28 cellular contexts compared by ENCODE assay signal in the genomic region with DNA sequence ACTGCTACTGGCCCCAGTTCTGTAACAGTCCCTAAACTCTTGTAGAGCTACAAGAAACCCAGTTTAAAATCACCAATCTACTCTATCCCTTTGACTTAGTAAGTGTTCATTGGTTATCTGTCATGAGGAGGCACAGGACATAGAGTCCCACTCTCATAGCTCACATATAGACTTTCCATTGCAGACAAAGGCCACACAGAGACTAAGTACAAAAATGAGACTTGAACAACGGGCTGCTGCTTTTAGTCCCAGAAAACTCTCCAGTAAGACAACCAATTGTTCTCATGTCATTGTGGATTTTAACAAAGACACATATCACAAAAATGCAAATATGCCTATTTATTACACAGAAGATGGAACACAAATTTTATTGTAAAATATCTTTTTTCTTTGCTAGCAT.
"Had no signal": no experiment of that assay in that cellular context is flagged by ENCODE, and none has a peak within 500 bp of the region (broad histone marks: within the 10 kb centered on the region; RNA-seq: fewer than 3 reads in every experiment).

No MANE protein-coding gene starts in this region.

- H3K4me3 Mint-ChIP-seq: activated CD4-positive, alpha-beta memory T cell treated with anti-CD3 and anti-CD28 coated beads, Interleukin-2, amount 10 ng/mL, durations not matched to agents 7 days and 5 days; activated CD4-positive, alpha-beta T cell treated with anti-CD3 and anti-CD28 coated beads for 36 hours; activated CD4-positive, alpha-beta T cell treated with anti-CD3 and anti-CD28 coated beads, Interleukin-2, amount 10 ng/mL, durations not matched to agents 24 days and 14 days; activated naive CD4-positive, alpha-beta T cell treated with anti-CD3 and anti-CD28 coated beads, Interleukin-2, amount 10 ng/mL, durations not matched to agents 7 days and 5 days; activated naive CD8-positive, alpha-beta T cell treated with anti-CD3 and anti-CD28 coated beads, Interleukin-2, amount 10 ng/mL, durations not matched to agents 7 days and 5 days; activated T-cell treated with anti-CD3 and anti-CD28 coated beads, Interleukin-2, amount 50 U/mL, for 24 hours; activated T-cell treated with anti-CD3 and anti-CD28 coated beads, Interleukin-2, amount 50 U/mL, for 72 hours; dendritic cell treated with granulocyte-macrophage colony-stimulating factor and Interleukin-4, amounts not matched to agents 40 ng/mL and 50 ng/mL, for 4 days; effector memory CD8-positive, alpha-beta T cell; T-helper 17 cell; T-helper 2 cell treated with Interferon-gamma antibody and Interleukin-4, amounts not matched to agents 5 μg/mL and 100 μg/mL, for 36 hours had no signal

- H3K9me3 Mint-ChIP-seq: activated CD4-positive, alpha-beta memory T cell treated with anti-CD3 and anti-CD28 coated beads, Interleukin-2, amount 10 ng/mL, durations not matched to agents 7 days and 5 days; activated naive CD4-positive, alpha-beta T cell treated with anti-CD3 and anti-CD28 coated beads, Interleukin-2, amount 10 ng/mL, durations not matched to agents 7 days and 5 days; activated naive CD4-positive, alpha-beta T cell treated with anti-CD3 and anti-CD28 coated beads, Interleukin-2, amount 50 U/mL, for 72 hours; activated T-cell treated with anti-CD3 and anti-CD28 coated beads, Interleukin-2, amount 50 U/mL, for 24 hours; activated T-cell treated with anti-CD3 and anti-CD28 coated beads, Interleukin-2, amount 50 U/mL, for 72 hours; dendritic cell treated with granulocyte-macrophage colony-stimulating factor and Interleukin-4, amounts not matched to agents 40 ng/mL and 50 ng/mL, for 4 days; effector memory CD8-positive, alpha-beta T cell had no signal

- H3K27ac ChIP-seq: brain microvascular endothelial cell, coronary artery, esophagus muscularis mucosa, gastroesophageal sphincter had no signal

- H3K4me1 Mint-ChIP-seq: activated CD4-positive, alpha-beta memory T cell treated with anti-CD3 and anti-CD28 coated beads, Interleukin-2, amount 10 ng/mL, durations not matched to agents 7 days and 5 days; activated CD4-positive, alpha-beta T cell treated with anti-CD3 and anti-CD28 coated beads for 36 hours; activated CD4-positive, alpha-beta T cell treated with anti-CD3 and anti-CD28 coated beads, Interleukin-2, amount 10 ng/mL, durations not matched to agents 24 days and 14 days; activated naive CD4-positive, alpha-beta T cell treated with anti-CD3 and anti-CD28 coated beads, Interleukin-2, amount 10 ng/mL, durations not matched to agents 7 days and 5 days had no signal

- H3K27me3 Mint-ChIP-seq: activated CD4-positive, alpha-beta memory T cell treated with anti-CD3 and anti-CD28 coated beads, Interleukin-2, amount 10 ng/mL, durations not matched to agents 7 days and 5 days; activated CD4-positive, alpha-beta T cell treated with anti-CD3 and anti-CD28 coated beads for 36 hours; activated naive CD4-positive, alpha-beta T cell treated with anti-CD3 and anti-CD28 coated beads, Interleukin-2, amount 10 ng/mL, durations not matched to agents 7 days and 5 days; activated T-cell treated with anti-CD3 and anti-CD28 coated beads, Interleukin-2, amount 50 U/mL, for 24 hours; dendritic cell treated with granulocyte-macrophage colony-stimulating factor and Interleukin-4, amounts not matched to agents 40 ng/mL and 50 ng/mL, for 4 days; effector memory CD8-positive, alpha-beta T cell had no signal

- H3K27ac Mint-ChIP-seq: activated CD4-positive, alpha-beta memory T cell treated with anti-CD3 and anti-CD28 coated beads, Interleukin-2, amount 10 ng/mL, durations not matched to agents 7 days and 5 days; activated CD4-positive, alpha-beta T cell treated with anti-CD3 and anti-CD28 coated beads for 36 hours; activated CD4-positive, alpha-beta T cell treated with anti-CD3 and anti-CD28 coated beads, Interleukin-2, amount 10 ng/mL, durations not matched to agents 24 days and 14 days; activated naive CD4-positive, alpha-beta T cell treated with anti-CD3 and anti-CD28 coated beads, Interleukin-2, amount 10 ng/mL, durations not matched to agents 7 days and 5 days; activated naive CD4-positive, alpha-beta T cell treated with anti-CD3 and anti-CD28 coated beads, Interleukin-2, amount 50 U/mL, for 72 hours; activated naive CD8-positive, alpha-beta T cell treated with anti-CD3 and anti-CD28 coated beads, Interleukin-2, amount 10 ng/mL, durations not matched to agents 7 days and 5 days; activated T-cell treated with anti-CD3 and anti-CD28 coated beads, Interleukin-2, amount 50 U/mL, for 24 hours; activated T-cell treated with anti-CD3 and anti-CD28 coated beads, Interleukin-2, amount 50 U/mL, for 72 hours; dendritic cell treated with granulocyte-macrophage colony-stimulating factor and Interleukin-4, amounts not matched to agents 40 ng/mL and 50 ng/mL, for 4 days; effector memory CD8-positive, alpha-beta T cell; T-helper 17 cell; T-helper 2 cell treated with Interferon-gamma antibody and Interleukin-4, amounts not matched to agents 5 μg/mL and 100 μg/mL, for 36 hours had no signal

- ATAC-seq: activated CD4-positive, alpha-beta T cell treated with anti-CD3 and anti-CD28 coated beads for 36 hours; activated naive CD4-positive, alpha-beta T cell treated with anti-CD3 and anti-CD28 coated beads, Interleukin-2, amount 50 U/mL, for 72 hours; activated T-cell treated with anti-CD3 and anti-CD28 coated beads, Interleukin-2, amount 50 U/mL, for 72 hours; effector memory CD8-positive, alpha-beta T cell; gastroesophageal sphincter; T-helper 17 cell had no signal

- DNase-seq: activated CD4-positive, alpha-beta memory T cell treated with anti-CD3 and anti-CD28 coated beads, Interleukin-2, amount 10 ng/mL, durations not matched to agents 7 days and 5 days; activated CD4-positive, alpha-beta T cell treated with anti-CD3 and anti-CD28 coated beads for 36 hours; activated CD4-positive, alpha-beta T cell treated with anti-CD3 and anti-CD28 coated beads, Interleukin-2, amount 10 ng/mL, durations not matched to agents 24 days and 14 days; activated CD4-positive, CD25-positive, alpha-beta regulatory T cell; activated CD4-positive, CD25-positive, alpha-beta regulatory T cell treated with anti-CD3 and anti-CD28 coated beads, Interleukin-2, amount 50 U/mL, for 72 hours; activated CD8-positive, alpha-beta memory T cell treated with anti-CD3 and anti-CD28 coated beads, Interleukin-2, amount 50 U/mL, for 48 hours; activated gamma-delta T cell; activated naive CD4-positive, alpha-beta T cell; activated naive CD4-positive, alpha-beta T cell treated with anti-CD3 and anti-CD28 coated beads, Interleukin-2, amount 10 ng/mL, durations not matched to agents 7 days and 5 days; activated naive CD8-positive, alpha-beta T cell treated with anti-CD3 and anti-CD28 coated beads, Interleukin-2, amount 10 ng/mL, durations not matched to agents 7 days and 5 days; activated T-cell treated with anti-CD3 and anti-CD28 coated beads for 4 hours; activated T-cell treated with anti-CD3 and anti-CD28 coated beads, Interleukin-2, amount 50 U/mL, for 24 hours; activated T-cell treated with anti-CD3 and anti-CD28 coated beads, Interleukin-2, amount 50 U/mL, for 72 hours; amniotic stem cell; brain microvascular endothelial cell; effector CD4-positive, alpha-beta T cell; effector memory CD8-positive, alpha-beta T cell; erythroblast; foreskin melanocyte; T-helper 1 cell; T-helper 17 cell; T1000 had no signal

- H3K36me3 Mint-ChIP-seq: activated naive CD4-positive, alpha-beta T cell treated with anti-CD3 and anti-CD28 coated beads, Interleukin-2, amount 10 ng/mL, durations not matched to agents 7 days and 5 days; activated naive CD4-positive, alpha-beta T cell treated with anti-CD3 and anti-CD28 coated beads, Interleukin-2, amount 50 U/mL, for 72 hours had no signal
